Comparison of ENCODE assay signal across 8 cellular contexts in genomic region chr19:6424939-6425731, GRCh38.
DNase-seq lines count a peak whose midpoint lies in the region; ATAC-seq lines count a peak whose summit lies in the region.

No MANE protein-coding gene starts in this region.

- H3K36me3 ChIP-seq in BLaER1, result peaks cover 28% of the 10 kb centered on the region

- peak overlapping the region; percentile 72 for H3K4me2 ChIP-seq in BLaER1

- H3K9ac ChIP-seq in BLaER1, result peak overlapping the region; percentile 5; the same call in 1 of the 2 replicates

- peaks cover 41% of the 10 kb centered on the region for H4K20me1 ChIP-seq in BLaER1

- peak; percentile 100 for DNase-seq in NCI-H524 (lab: John Stamatoyannopoulos, UW)
- peak; percentile 99 to 100 for DNase-seq in activated CD4-positive, alpha-beta T cell treated with anti-CD3 and anti-CD28 coated beads for 4 hours
- peak; percentile 94 to 98 (median 96) for DNase-seq in stimulated activated CD4-positive, alpha-beta T cell treated with anti-CD3 and anti-CD28 coated beads, Interleukin-1b, Interleukin-23, amount 100 ng/mL, for 24 hours (ENCODE audit: low read depth in 4 of 4, low spot score in 1 of 4)

- peak; percentile 88 for ATAC-seq in GM19324 (IDR thresholded peaks at IDR 0.05; ENCODE audit: low FRiP score, unreplicated experiment)
- peak; percentile 71 for ATAC-seq in HG03457 (IDR thresholded peaks at IDR 0.05; ENCODE audit: unreplicated experiment)

- peaks cover 28% of the 10 kb centered on the region for H3K4me1 ChIP-seq in BLaER1

- H3K4me3 ChIP-seq in BLaER1, result peak overlapping the region; percentile 96

- H3K27me3 ChIP-seq in BLaER1 (no peaks in the 10 kb centered on the region), layer of hippocampus (ENCODE audit: control insufficient read depth, insufficient read depth, low read length) (no peaks in the 10 kb centered on the region)

- H3K27ac ChIP-seq in BLaER1, result peak overlapping the region; percentile 94
- peak overlapping the region; percentile 91 for H3K27ac ChIP-seq in cingulate gyrus (ENCODE audit: low read depth, low read length)
- H3K27ac ChIP-seq in layer of hippocampus (ENCODE audit: low read depth, low read length), result peak overlapping the region; percentile 80

- no peaks in the 10 kb centered on the region for H3K9me3 ChIP-seq in BLaER1

Comparison
In these comparisons a context has a peak if more than half of its experiments do, and no peak if none do; other contexts are left out.
1. Peak in every context shown above with its lines: DNase-seq, ATAC-seq, H3K4me3 ChIP-seq and H3K27ac ChIP-seq.